8 cellular contexts compared by ENCODE assay signal in the genomic region with DNA sequence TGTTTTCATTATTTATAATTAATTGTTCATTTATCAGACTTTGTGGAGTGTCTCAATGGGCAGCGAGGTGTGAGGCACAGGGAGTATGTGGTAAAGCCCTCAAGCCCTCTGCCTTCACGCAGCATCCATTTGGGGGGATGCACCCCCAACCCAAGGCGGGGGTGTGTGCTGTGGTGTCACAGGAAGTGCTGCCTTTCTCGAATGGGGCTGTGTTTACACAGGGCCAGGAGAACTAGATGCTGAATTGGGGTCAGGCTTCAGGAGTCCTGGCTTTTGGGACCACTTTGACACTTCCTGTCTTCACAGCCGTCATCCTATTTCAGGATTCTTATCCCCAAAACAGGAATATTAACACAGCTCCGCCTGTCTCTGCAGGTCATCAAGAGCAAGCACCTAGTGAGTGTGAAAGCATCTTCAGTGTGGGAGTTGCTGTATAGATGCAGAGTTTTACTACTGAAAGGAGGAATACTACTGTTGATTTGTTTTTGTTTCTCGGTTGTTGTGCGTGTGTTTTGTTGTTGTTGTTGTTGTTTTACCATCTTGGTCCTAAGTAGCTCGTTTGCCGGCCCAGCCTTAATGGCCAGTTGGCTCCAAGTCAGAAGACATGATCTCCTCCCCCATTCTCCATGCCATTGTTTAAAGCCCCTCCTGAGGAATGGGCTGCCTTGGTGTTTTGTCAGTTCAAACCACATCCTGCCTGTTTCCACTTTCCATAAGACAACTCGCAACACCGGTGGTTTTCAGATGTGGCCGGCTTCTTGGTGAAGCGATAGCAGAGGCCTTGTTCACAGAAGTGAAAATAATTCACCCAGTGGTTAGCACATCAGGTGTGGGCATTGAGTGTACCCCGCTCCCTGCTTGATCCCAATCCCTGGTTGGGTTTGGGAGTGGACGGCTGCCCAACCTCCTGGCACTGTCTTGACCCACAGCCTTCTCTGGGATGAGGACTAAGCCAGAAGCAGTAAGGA.
DNase-seq lines count a peak whose midpoint lies in the region; ATAC-seq and TF ChIP-seq lines count a peak whose summit lies in the region.

No MANE protein-coding gene starts in this region.

- no peak for TF ChIP-seq CTCF in osteocyte (IDR thresholded peaks at IDR 0.05)
- no peak for TF ChIP-seq CTCF in lower lobe of right lung (IDR thresholded peaks at IDR 0.05)

- no peaks in the 10 kb centered on the region for H3K9me3 Mint-ChIP-seq in activated T-cell treated with anti-CD3 and anti-CD28 coated beads, Interleukin-2, amount 50 U/mL, for 4 hours
- no peaks in the 10 kb centered on the region for H3K9me3 Mint-ChIP-seq in osteocyte (ENCODE audit: unreplicated experiment)

- H3K27ac Mint-ChIP-seq in osteocyte (ENCODE audit: unreplicated experiment): no peak overlapping the region

- no peak overlapping the region for H3K4me3 ChIP-seq in lower lobe of right lung

- no peaks in the 10 kb centered on the region for H3K27me3 Mint-ChIP-seq in activated T-cell treated with anti-CD3 and anti-CD28 coated beads, Interleukin-2, amount 50 U/mL, for 4 hours (ENCODE audit: low read depth)
- peaks cover 26% of the 10 kb centered on the region for H3K27me3 Mint-ChIP-seq in osteocyte (ENCODE audit: unreplicated experiment)

- no peak overlapping the region for H3K4me3 Mint-ChIP-seq in activated T-cell treated with anti-CD3 and anti-CD28 coated beads, Interleukin-2, amount 50 U/mL, for 4 hours
- H3K4me3 Mint-ChIP-seq in osteocyte (ENCODE audit: unreplicated experiment): no peak overlapping the region

- H3K4me1 ChIP-seq in lower lobe of right lung: peaks cover 17% of the 10 kb centered on the region

- H3K9me3 ChIP-seq in lower lobe of right lung: no peaks in the 10 kb centered on the region

- no peaks in the 10 kb centered on the region for H3K36me3 ChIP-seq in lower lobe of right lung

- no peaks in the 10 kb centered on the region for H3K36me3 Mint-ChIP-seq in activated T-cell treated with anti-CD3 and anti-CD28 coated beads, Interleukin-2, amount 50 U/mL, for 4 hours (ENCODE audit: insufficient read depth)
- H3K36me3 Mint-ChIP-seq in osteocyte (ENCODE audit: unreplicated experiment): no peaks in the 10 kb centered on the region

- intact Hi-C loops in lower lobe of right lung (cut with DNase I): no loop called here

- H3K27ac ChIP-seq in lower lobe of right lung: no peak overlapping the region

- ATAC-seq in GM19372 (IDR thresholded peaks at IDR 0.05; ENCODE audit: low read depth, unreplicated experiment): peak; percentile 71
- ATAC-seq in HG03342 (IDR thresholded peaks at IDR 0.05; ENCODE audit: unreplicated experiment): peak; percentile 62
- ATAC-seq in activated T-cell treated with anti-CD3 and anti-CD28 coated beads, Interleukin-2, amount 50 U/mL, for 4 hours: peak; percentile 29 to 48
- no peak for ATAC-seq in lower lobe of right lung

- DNase-seq in AML-193 (lab: John Stamatoyannopoulos, UW): peak; percentile 81 to 84
- no peak for DNase-seq in activated T-cell treated with anti-CD3 and anti-CD28 coated beads, Interleukin-2, amount 50 U/mL, for 4 hours
- no peak for DNase-seq in osteocyte (ENCODE audit: extremely low spot score, unreplicated experiment)
- DNase-seq in lower lobe of right lung: no peak
- no peak for DNase-seq in NCI-H187 (lab: John Stamatoyannopoulos, UW)
- DNase-seq in A172 (ENCODE audit: low spot score): no peak

- peaks cover 53% of the 10 kb centered on the region for H3K4me1 Mint-ChIP-seq in activated T-cell treated with anti-CD3 and anti-CD28 coated beads, Interleukin-2, amount 50 U/mL, for 4 hours (ENCODE audit: low read depth)
- H3K4me1 Mint-ChIP-seq in osteocyte (ENCODE audit: unreplicated experiment): no peaks in the 10 kb centered on the region

- H3K27me3 ChIP-seq in lower lobe of right lung (ENCODE audit: low read depth): no peaks in the 10 kb centered on the region

Comparison
In these comparisons a context has a peak if more than half of its experiments do, and no peak if none do; other contexts are left out.
1. DNase-seq: peak in AML-193 (2 of 2); none in activated T-cell treated with anti-CD3 and anti-CD28 coated beads, Interleukin-2, amount 50 U/mL, for 4 hours (single experiment), osteocyte (single experiment), lower lobe of right lung (single experiment), NCI-H187 (0 of 2) and A172 (single experiment).
2. ATAC-seq: peak in GM19372 (single experiment), HG03342 (single experiment) and activated T-cell treated with anti-CD3 and anti-CD28 coated beads, Interleukin-2, amount 50 U/mL, for 4 hours (2 of 2); none in lower lobe of right lung (0 of 2).